In the genomic region with DNA sequence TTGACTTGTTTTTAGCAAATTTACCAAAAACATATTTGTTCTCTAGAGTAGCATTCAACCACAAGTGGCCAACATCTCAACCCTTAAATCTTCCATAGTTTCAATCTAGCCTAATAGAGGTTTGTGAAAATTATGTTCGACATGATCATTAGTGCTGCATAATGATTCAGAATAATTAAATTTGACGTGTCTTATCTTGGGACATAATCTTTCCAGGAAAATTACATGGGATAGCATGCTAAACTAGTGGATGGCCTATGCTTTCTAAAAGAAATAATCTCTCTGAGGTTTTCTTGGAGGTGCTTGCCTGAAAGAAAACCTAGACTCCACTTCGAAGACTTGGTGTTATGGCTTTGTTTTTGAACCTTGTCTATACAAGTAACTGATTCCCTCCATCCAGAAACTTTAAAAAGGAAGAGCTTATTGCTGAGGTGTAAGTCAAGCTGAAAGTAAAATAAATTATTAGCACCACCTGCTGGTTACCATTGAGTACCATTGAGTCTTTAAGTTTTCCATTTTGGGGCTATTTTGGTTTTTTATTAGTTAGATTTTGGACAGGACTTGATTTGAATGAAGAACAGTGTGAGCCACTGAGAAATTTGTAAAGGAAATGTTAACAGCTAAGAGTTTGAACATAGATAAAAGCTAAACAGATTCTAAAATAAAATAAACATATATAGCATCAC, we compare ENCODE assay signal across 9 cellular contexts. TPM values are rescaled to one million over a fixed set of nuclear protein-coding genes. Genes with fewer than 3 reads are reported as not detected.
DNase-seq lines count a peak whose midpoint lies in the region; ATAC-seq and TF ChIP-seq lines count a peak whose summit lies in the region.
"Had no signal": no experiment of that assay in that cellular context is flagged by ENCODE, and none has a peak within 500 bp of the region (broad histone marks: within the 10 kb centered on the region; RNA-seq: fewer than 3 reads in every experiment).

No MANE protein-coding gene starts in this region.

- H3K27me3 ChIP-seq in CD4-positive, alpha-beta T cell (ENCODE audit: control insufficient read depth, insufficient read depth, low read length) = no peaks in the 10 kb centered on the region
- H3K27me3 ChIP-seq in GM23338 (ENCODE audit: insufficient read depth) = no peaks in the 10 kb centered on the region
- no peaks in the 10 kb centered on the region for H3K27me3 ChIP-seq in testis

- 68 to 76% methylated on average over 3 of the region's 3 CpGs for WGBS in testis, 2 donors

- peak; percentile 52 for ATAC-seq in CD4-positive, alpha-beta T cell (ENCODE audit: poor library complexity)
- ATAC-seq in GM23338 (no peak), mucosa of descending colon (no peak)

- TF ChIP-seq POLR2A in testis (IDR thresholded peaks at IDR 0.05) = no peak

- H3K4me2 ChIP-seq in GM23338 = no peak overlapping the region

- no peak overlapping the region for H2AFZ ChIP-seq in GM23338

- no peaks in the 10 kb centered on the region for H3K27me3 Mint-ChIP-seq in CD4-positive, alpha-beta T cell
- no peaks in the 10 kb centered on the region for H3K27me3 Mint-ChIP-seq in GM23338 (ENCODE audit: insufficient read depth, low read depth, poor library complexity)

- H3K4me3 ChIP-seq in GM23338 (no peak overlapping the region), fibroblast of pulmonary artery (replicated peaks; ENCODE audit: low read depth, low read length) (no peak overlapping the region), testis (no peak overlapping the region), mucosa of descending colon (no peak overlapping the region)

- H3K27ac ChIP-seq in CD4-positive, alpha-beta T cell (ENCODE audit: low read depth, low read length) = no peak overlapping the region
- H3K27ac ChIP-seq in GM23338 (ENCODE audit: low read depth) (no peak overlapping the region), testis (no peak overlapping the region)

- H3K9me2 ChIP-seq in GM23338 (ENCODE audit: insufficient read depth) = no peaks in the 10 kb centered on the region

- peaks cover 4% of the 10 kb centered on the region for H3K4me1 Mint-ChIP-seq in CD4-positive, alpha-beta T cell (ENCODE audit: low read depth)
- H3K4me1 Mint-ChIP-seq in GM23338 = no peaks in the 10 kb centered on the region

- H3K27ac Mint-ChIP-seq in CD4-positive, alpha-beta T cell = peak overlapping the region; percentile 54
- no peak overlapping the region for H3K27ac Mint-ChIP-seq in GM23338

- DNase-seq in CD4-positive, alpha-beta T cell = no peak
- DNase-seq in GM23338 (ENCODE audit: low spot score) (peak; percentile 35), SK-N-DZ (ENCODE audit: low spot score) (peak; percentile 11), fibroblast of pulmonary artery (ENCODE audit: low read depth) (peak; percentile 70), testis (no peak), KG1 (lab: John Stamatoyannopoulos, UW) (no peak), activated gamma-delta T cell treated with Interleukin-2 at 50 U/mL for 16 hours (no peak), mucosa of descending colon (no peak)
- DNase-seq: left cardiac atrium had no signal

- CTCF ChIA-PET in CD4-positive, alpha-beta T cell (lab: Charles Lee) = interaction anchor here (1.2 to 1.4 kb wide), 3 partner anchors 9 to 488 kb away, joined by 3 read pairs; no protein-coding TSS in a partner anchor

- H3K9me3 ChIP-seq in CD4-positive, alpha-beta T cell (ENCODE audit: control insufficient read depth, low read length) = no peaks in the 10 kb centered on the region
- no peaks in the 10 kb centered on the region for H3K9me3 ChIP-seq in testis
- no peaks in the 10 kb centered on the region for H3K9me3 ChIP-seq in mucosa of descending colon

- no peaks in the 10 kb centered on the region for H3F3A ChIP-seq in GM23338 (replicated peaks; ENCODE audit: low read depth)

- no peaks in the 10 kb centered on the region for H3K79me2 ChIP-seq in GM23338 (replicated peaks; ENCODE audit: insufficient read depth)

- 0 out of 2 replicates have a peak, but pooled peaks cover 8% of the 10 kb centered on the region for H4K20me1 ChIP-seq in GM23338 (replicated peaks; ENCODE audit: insufficient read depth)

- H3K4me1 ChIP-seq in GM23338 (ENCODE audit: insufficient read depth) (no peaks in the 10 kb centered on the region), testis (peaks cover 10% of the 10 kb centered on the region), mucosa of descending colon (ENCODE audit: low read depth) (no peaks in the 10 kb centered on the region)

- H3K36me3 ChIP-seq in GM23338 (ENCODE audit: insufficient read depth) = peaks cover 34% of the 10 kb centered on the region
- no peaks in the 10 kb centered on the region for H3K36me3 ChIP-seq in testis (ENCODE audit: low read depth, missing control alignments)
- no peaks in the 10 kb centered on the region for H3K36me3 ChIP-seq in mucosa of descending colon (ENCODE audit: low read depth)

- POLR2A ChIA-PET in CD4-positive, alpha-beta T cell (lab: Charles Lee) = interaction anchor here (1.5 kb wide), 1 partner anchor 32 kb away, joined by 4 read pairs; no protein-coding TSS in a partner anchor

- peak; percentile 51 for TF ChIP-seq CTCF in CD4-positive, alpha-beta T cell (IDR thresholded peaks at IDR 0.05)
- TF ChIP-seq CTCF in GM23338 (conservative IDR thresholded peaks at IDR 0.05; ENCODE audit: low read depth in 2 of 2) = peak; percentile 33 to 60; a peak in 3 of 4 replicates
- TF ChIP-seq CTCF in fibroblast of pulmonary artery (IDR thresholded peaks at IDR 0.05; ENCODE audit: low read length, missing control alignments) = peak; percentile 50
- peak; percentile 14 to 35 (median 25) for TF ChIP-seq CTCF in testis (IDR thresholded peaks at IDR 0.05)
- no peak for TF ChIP-seq CTCF in mucosa of descending colon (IDR thresholded peaks at IDR 0.05)

- no peak overlapping the region for H3K4me3 Mint-ChIP-seq in CD4-positive, alpha-beta T cell
- H3K4me3 Mint-ChIP-seq in GM23338 = no peak overlapping the region

- peaks cover 90% of the 10 kb centered on the region for H3K36me3 Mint-ChIP-seq in CD4-positive, alpha-beta T cell (ENCODE audit: low read depth)
- H3K36me3 Mint-ChIP-seq in GM23338 (ENCODE audit: low read depth) = peaks cover 41% of the 10 kb centered on the region

- no peaks in the 10 kb centered on the region for H3K9me3 Mint-ChIP-seq in CD4-positive, alpha-beta T cell
- no peaks in the 10 kb centered on the region for H3K9me3 Mint-ChIP-seq in GM23338

- intact Hi-C loops in CD4-positive, alpha-beta T cell (cut with DNase I, micrococcal nuclease) = loop anchor here (1.0 to 5.0 kb wide), 4 partner anchors 231 to 459 kb away; no protein-coding TSS in a partner anchor
- intact Hi-C loops in testis (cut with DNase I; ENCODE audit: low total_unique reads) (no loop called here), mucosa of descending colon (cut with DNase I, micrococcal nuclease) (loop anchor here in 1 of 2 donors (10.0 kb wide), 1 partner anchor 233 kb away; no protein-coding TSS in a partner anchor)

RNA-seq across cellular contexts. Expression of gene COX7A2L, which starts 32.7 kb away (rescaled TPM):
- total RNA-seq in CD4-positive, alpha-beta T cell = 10 to 100 TPM; 51.3 to 57.3 TPM
- total RNA-seq in GM23338 (2014; rRNA removed; shearing (Covaris generic)) = 149 and 158 TPM in 2 replicates
- polyA plus RNA-seq in GM23338 (2016; fragmentation: Nextera tagmentation; extraction: Ambion mirVana) = 112 and 118 TPM in 2 replicates
- 209 and 225 TPM in 2 replicates for polyA plus RNA-seq in SK-N-DZ (2014; cell fraction: cytosol; rRNA removed)
- polyA plus RNA-seq in SK-N-DZ (2014; cell fraction: nucleus; rRNA removed) = 111 and 136 TPM in 2 replicates
- total RNA-seq in testis = 100 to 1,000 TPM; 134 to 142 TPM
- polyA plus RNA-seq in testis (ENCODE audit: insufficient read depth, low read depth, low replicate concordance) = 143 TPM
- total RNA-seq in mucosa of descending colon = 100 to 1,000 TPM in 2 of 3 donors, 10 to 100 TPM in 1; 87.0 to 113 (median 108) TPM

Comparison
In these comparisons a context has a peak if more than half of its experiments do, and no peak if none do; other contexts are left out.
1. DNase-seq: peak in GM23338 (single experiment), SK-N-DZ (single experiment) and fibroblast of pulmonary artery (single experiment); none in CD4-positive, alpha-beta T cell (0 of 10), testis (single experiment), KG1 (single experiment), activated gamma-delta T cell treated with Interleukin-2 at 50 U/mL for 16 hours (single experiment) and mucosa of descending colon (0 of 3).